15 cellular contexts compared by ENCODE assay signal in the genomic region with DNA sequence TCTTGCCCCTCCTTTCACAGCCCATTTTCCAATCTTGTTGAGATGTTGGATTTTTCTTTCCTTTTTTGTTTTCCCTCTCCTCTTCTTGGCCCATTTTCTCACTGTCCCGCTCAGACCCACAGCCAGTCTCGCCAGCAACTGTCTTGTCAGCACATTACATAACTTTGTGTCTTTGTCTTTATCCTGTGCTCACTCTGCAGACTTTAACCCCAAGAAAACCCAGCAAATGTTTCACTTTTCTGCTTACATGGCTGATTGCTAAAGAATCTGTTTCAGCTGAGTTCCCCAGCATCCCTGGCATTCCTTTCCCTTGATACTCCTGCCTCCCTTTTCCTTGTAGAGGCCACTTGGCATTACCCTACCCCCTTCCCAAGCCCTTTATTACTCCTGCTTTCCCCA.
"Had no signal": no experiment of that assay in that cellular context is flagged by ENCODE, and none has a peak within 500 bp of the region (broad histone marks: within the 10 kb centered on the region; RNA-seq: fewer than 3 reads in every experiment).

No MANE protein-coding gene starts in this region.

- H3K36me3 ChIP-seq: ascending aorta, left ventricle myocardium inferior, ovary, stomach, tibial artery, uterus had no signal

- H3K36me3 Mint-ChIP-seq: activated CD4-positive, alpha-beta memory T cell treated with anti-CD3 and anti-CD28 coated beads for 36 hours had no signal

- H3K27ac Mint-ChIP-seq: activated CD4-positive, alpha-beta memory T cell treated with anti-CD3 and anti-CD28 coated beads for 36 hours; dendritic cell treated with granulocyte-macrophage colony-stimulating factor and Interleukin-4, amounts not matched to agents 40 ng/mL and 50 ng/mL, for 4 days; nephron progenitor cell; T-helper 2 cell treated with Interferon-gamma antibody and Interleukin-4, amounts not matched to agents 5 μg/mL and 100 μg/mL, for 36 hours had no signal

- H3K4me3 Mint-ChIP-seq: activated CD4-positive, alpha-beta memory T cell treated with anti-CD3 and anti-CD28 coated beads for 36 hours; activated T-cell treated with anti-CD3 and anti-CD28 coated beads, Interleukin-2, amount 50 U/mL, for 4 hours; dendritic cell treated with granulocyte-macrophage colony-stimulating factor and Interleukin-4, amounts not matched to agents 40 ng/mL and 50 ng/mL, for 4 days; nephron progenitor cell; T-helper 2 cell treated with Interferon-gamma antibody and Interleukin-4, amounts not matched to agents 5 μg/mL and 100 μg/mL, for 36 hours had no signal

- H3K27me3 ChIP-seq: ascending aorta, ovary, stomach, tibial artery, uterus had no signal

- DNase-seq: activated CD4-positive, alpha-beta memory T cell treated with anti-CD3 and anti-CD28 coated beads for 36 hours; activated CD4-positive, alpha-beta T cell treated with anti-CD3 and anti-CD28 coated beads for 1 hour; activated T-cell treated with anti-CD3 and anti-CD28 coated beads, Interleukin-2, amount 50 U/mL, for 4 hours; left ventricle myocardium inferior; mesenchymal stem cell; nephron progenitor cell; ovary; stomach; SW 1271; tibial artery; uterus had no signal

- H3K4me1 ChIP-seq: ascending aorta, tibial artery, uterus had no signal

- ATAC-seq: activated T-cell treated with anti-CD3 and anti-CD28 coated beads, Interleukin-2, amount 50 U/mL, for 4 hours had no signal

- H3K27ac ChIP-seq: ascending aorta, left ventricle myocardium inferior, ovary, skin epidermis, stomach, tibial artery, uterus had no signal

- H3K9me3 ChIP-seq: ascending aorta, left ventricle myocardium inferior, ovary, stomach, tibial artery, uterus had no signal

- H3K4me3 ChIP-seq: ascending aorta, left ventricle myocardium inferior, ovary, skin epidermis, stomach, tibial artery, uterus had no signal

- H3K9me3 Mint-ChIP-seq: activated CD4-positive, alpha-beta memory T cell treated with anti-CD3 and anti-CD28 coated beads for 36 hours; activated T-cell treated with anti-CD3 and anti-CD28 coated beads, Interleukin-2, amount 50 U/mL, for 4 hours; dendritic cell treated with granulocyte-macrophage colony-stimulating factor and Interleukin-4, amounts not matched to agents 40 ng/mL and 50 ng/mL, for 4 days; nephron progenitor cell; T-helper 2 cell treated with Interferon-gamma antibody and Interleukin-4, amounts not matched to agents 5 μg/mL and 100 μg/mL, for 36 hours had no signal
